ENCODE assay signal across 1 cellular context in the genomic region with DNA sequence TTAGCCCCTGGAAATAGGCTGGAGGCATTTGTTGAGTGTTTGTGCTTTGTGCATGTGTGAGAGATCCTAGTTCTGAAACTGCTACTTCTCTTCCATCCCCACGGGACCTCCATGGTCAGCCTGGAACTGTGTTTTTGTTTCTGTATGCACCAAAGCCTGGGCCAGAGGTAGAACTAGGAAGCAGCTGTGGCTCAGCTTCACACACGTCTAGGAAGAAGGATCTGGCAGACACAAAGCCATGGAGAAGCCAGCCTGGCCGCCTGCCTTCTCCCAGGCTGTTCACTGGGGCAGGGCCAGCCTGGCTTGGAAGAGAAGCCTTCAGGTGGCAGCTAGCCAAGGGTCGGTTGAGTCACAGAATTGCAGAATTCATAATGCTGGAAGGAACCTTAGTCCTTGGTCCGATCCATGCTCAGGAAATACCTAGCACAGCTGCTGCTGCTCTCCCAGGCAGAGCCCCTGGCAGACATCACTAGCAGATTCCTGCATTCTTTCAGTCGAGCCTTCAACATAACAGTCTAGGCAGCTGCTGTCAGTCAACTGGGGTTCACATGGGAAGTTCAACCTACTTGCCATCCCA.
TF ChIP-seq lines count a peak whose summit lies in the region.

No MANE protein-coding gene starts in this region.

TF ChIP-seq in K562, 482 proteins besides CTCF, POLR2A, EP300 and RAD21 (continued from another document):
- TF ChIP-seq, protein P1, sequence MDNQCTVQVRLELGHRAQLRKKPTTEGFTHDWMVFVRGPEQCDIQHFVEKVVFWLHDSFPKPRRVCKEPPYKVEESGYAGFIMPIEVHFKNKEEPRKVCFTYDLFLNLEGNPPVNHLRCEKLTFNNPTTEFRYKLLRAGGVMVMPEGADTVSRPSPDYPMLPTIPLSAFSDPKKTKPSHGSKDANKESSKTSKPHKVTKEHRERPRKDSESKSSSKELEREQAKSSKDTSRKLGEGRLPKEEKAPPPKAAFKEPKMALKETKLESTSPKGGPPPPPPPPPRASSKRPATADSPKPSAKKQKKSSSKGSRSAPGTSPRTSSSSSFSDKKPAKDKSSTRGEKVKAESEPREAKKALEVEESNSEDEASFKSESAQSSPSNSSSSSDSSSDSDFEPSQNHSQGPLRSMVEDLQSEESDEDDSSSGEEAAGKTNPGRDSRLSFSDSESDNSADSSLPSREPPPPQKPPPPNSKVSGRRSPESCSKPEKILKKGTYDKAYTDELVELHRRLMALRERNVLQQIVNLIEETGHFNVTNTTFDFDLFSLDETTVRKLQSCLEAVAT (IDR thresholded peaks at IDR 0.05) = peak in 1 of 2 experiments; percentile 68; a peak in 1 of 4 replicates
